ENCODE assay signal across 8 cellular contexts in the genomic region with DNA sequence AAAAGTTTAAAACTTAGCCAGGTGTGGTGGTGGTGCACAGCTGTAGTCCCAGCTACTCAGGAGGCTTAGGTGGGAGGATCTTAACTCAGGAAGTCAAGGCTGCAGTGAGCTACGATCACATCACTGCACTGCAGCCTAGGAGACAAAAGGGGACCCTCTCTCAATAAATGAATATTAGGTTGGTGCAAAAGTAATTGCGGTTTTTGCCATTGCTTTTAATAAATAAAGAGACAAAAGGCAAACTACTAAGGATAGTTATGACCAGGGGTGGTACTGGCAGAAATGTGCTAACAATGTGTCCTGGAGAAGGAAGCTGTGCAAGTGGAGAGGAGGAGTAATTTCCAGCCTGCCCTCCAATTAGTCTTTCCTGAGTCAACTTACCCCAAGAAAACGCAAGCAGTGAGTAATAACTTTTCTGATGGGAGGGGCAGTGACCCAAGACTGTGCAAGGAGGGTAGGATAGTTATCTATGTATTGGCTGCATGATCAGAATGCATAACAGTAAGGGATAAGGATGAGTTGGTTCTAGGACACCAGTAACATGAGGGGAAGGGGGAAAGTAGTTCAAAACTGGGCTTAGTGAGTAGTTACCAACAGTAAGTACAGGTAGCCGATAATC. TPM values are rescaled to one million over a fixed set of nuclear protein-coding genes. Genes with fewer than 3 reads are reported as not detected.
DNase-seq lines count a peak whose midpoint lies in the region; ATAC-seq and TF ChIP-seq lines count a peak whose summit lies in the region.

No MANE protein-coding gene starts in this region.

- no peaks in the 10 kb centered on the region for H3K9me3 ChIP-seq in heart right ventricle
- no peaks in the 10 kb centered on the region for H3K9me3 ChIP-seq in stomach

- CTCF ChIA-PET in activated CD8-positive, alpha-beta memory T cell treated with anti-CD3 and anti-CD28 coated beads, Interleukin-2, amount 10 ng/mL, durations not matched to agents 7 days and 5 days (lab: Charles Lee) = interaction anchor here (1.1 to 1.2 kb wide), 2 partner anchors 37 to 63 kb away, joined by 3 read pairs; partner anchors contain the start of gene SPR
- CTCF ChIA-PET in activated CD8-positive, alpha-beta T cell treated with anti-CD3 and anti-CD28 coated beads for 36 hours (lab: Charles Lee) = interaction anchor here (0.6 to 2.0 kb wide), 3 partner anchors 12 to 101 kb away, joined by 3 to 4 read pairs (median 3); no protein-coding TSS in a partner anchor

- H3K4me3 ChIP-seq in heart right ventricle = peak overlapping the region; percentile 72 to 100 (median 90)
- H3K4me3 ChIP-seq in stomach = peak overlapping the region in 3 of 4 donors; percentile 76 to 82 (median 80)

- H3K27ac ChIP-seq in heart right ventricle = peak overlapping the region in 9 of 10 donors; percentile 5 to 92 (median 86)
- peak overlapping the region in 2 of 5 donors; percentile 3 to 89 for H3K27ac ChIP-seq in stomach

- TF ChIP-seq CTCF in activated CD8-positive, alpha-beta T cell treated with anti-CD3 and anti-CD28 coated beads for 36 hours (IDR thresholded peaks at IDR 0.05) = no peak
- TF ChIP-seq CTCF in heart right ventricle (IDR thresholded peaks at IDR 0.05) (no peak), stomach (IDR thresholded peaks at IDR 0.05) (no peak)

- no peaks in the 10 kb centered on the region for H3K9me3 Mint-ChIP-seq in activated CD8-positive, alpha-beta memory T cell treated with anti-CD3 and anti-CD28 coated beads, Interleukin-2, amount 10 ng/mL, durations not matched to agents 7 days and 5 days (ENCODE audit: low read depth)
- no peaks in the 10 kb centered on the region for H3K9me3 Mint-ChIP-seq in activated CD8-positive, alpha-beta T cell treated with anti-CD3 and anti-CD28 coated beads for 36 hours

- TF ChIP-seq EP300 in stomach (IDR thresholded peaks at IDR 0.05) = no peak

- H3K4me1 Mint-ChIP-seq in activated CD8-positive, alpha-beta memory T cell treated with anti-CD3 and anti-CD28 coated beads, Interleukin-2, amount 10 ng/mL, durations not matched to agents 7 days and 5 days = peaks cover 63% of the 10 kb centered on the region
- H3K4me1 Mint-ChIP-seq in activated CD8-positive, alpha-beta T cell treated with anti-CD3 and anti-CD28 coated beads for 36 hours (ENCODE audit: low read depth) = peaks cover 35% of the 10 kb centered on the region

- WGBS in heart right ventricle, 2 donors = 43 to 52% methylated on average over 4 of the region's 4 CpGs
- 59 to 72% (median 62%) methylated on average over 4 of the region's 4 CpGs for WGBS in stomach, 5 donors

- POLR2A ChIA-PET in activated CD8-positive, alpha-beta T cell treated with anti-CD3 and anti-CD28 coated beads for 36 hours (lab: Charles Lee) = no interaction called here

- H3K4me3 Mint-ChIP-seq in activated CD8-positive, alpha-beta memory T cell treated with anti-CD3 and anti-CD28 coated beads, Interleukin-2, amount 10 ng/mL, durations not matched to agents 7 days and 5 days = peak overlapping the region; percentile 95
- peak overlapping the region; percentile 91 for H3K4me3 Mint-ChIP-seq in activated CD8-positive, alpha-beta T cell treated with anti-CD3 and anti-CD28 coated beads for 36 hours

- H3K4me1 ChIP-seq in heart right ventricle = peaks cover 3 to 58% (median 16%) of the 10 kb centered on the region in 9 donors
- peaks cover 0 to 46% (median 30%) of the 10 kb centered on the region in 4 donors for H3K4me1 ChIP-seq in stomach

- intact Hi-C loops in activated CD8-positive, alpha-beta T cell treated with anti-CD3 and anti-CD28 coated beads for 36 hours (cut with micrococcal nuclease) = no loop called here
- intact Hi-C loops in heart right ventricle (cut with DNase I) (loop anchor here in 5 of 10 donors (1.0 to 5.0 kb wide), 4 partner anchors 37 to 52 kb away; no protein-coding TSS in a partner anchor), stomach (cut with DNase I; ENCODE audit: low total_unique reads) (no loop called here)

- no peak for DNase-seq in activated CD8-positive, alpha-beta memory T cell treated with anti-CD3 and anti-CD28 coated beads, Interleukin-2, amount 10 ng/mL, durations not matched to agents 7 days and 5 days
- DNase-seq in activated CD8-positive, alpha-beta memory T cell treated with anti-CD3 and anti-CD28 coated beads for 24 hours = no peak
- DNase-seq in activated CD8-positive, alpha-beta T cell treated with anti-CD3 and anti-CD28 coated beads for 36 hours = peak; percentile 21
- no peak for DNase-seq in heart right ventricle
- no peak for DNase-seq in stomach
- no peak for DNase-seq in Kasumi-1 (lab: John Stamatoyannopoulos, UW)
- DNase-seq in activated gamma-delta T cell treated with Interleukin-2 at 50 U/mL for 16 hours = no peak

- peaks cover 19% of the 10 kb centered on the region for H3K36me3 Mint-ChIP-seq in activated CD8-positive, alpha-beta memory T cell treated with anti-CD3 and anti-CD28 coated beads, Interleukin-2, amount 10 ng/mL, durations not matched to agents 7 days and 5 days
- peaks cover 5% of the 10 kb centered on the region for H3K36me3 Mint-ChIP-seq in activated CD8-positive, alpha-beta T cell treated with anti-CD3 and anti-CD28 coated beads for 36 hours (ENCODE audit: low read depth)

- no peaks in the 10 kb centered on the region for H3K27me3 Mint-ChIP-seq in activated CD8-positive, alpha-beta memory T cell treated with anti-CD3 and anti-CD28 coated beads, Interleukin-2, amount 10 ng/mL, durations not matched to agents 7 days and 5 days
- H3K27me3 Mint-ChIP-seq in activated CD8-positive, alpha-beta T cell treated with anti-CD3 and anti-CD28 coated beads for 36 hours = peaks cover 1% of the 10 kb centered on the region

- no peak overlapping the region for H3K27ac Mint-ChIP-seq in activated CD8-positive, alpha-beta memory T cell treated with anti-CD3 and anti-CD28 coated beads, Interleukin-2, amount 10 ng/mL, durations not matched to agents 7 days and 5 days
- H3K27ac Mint-ChIP-seq in activated CD8-positive, alpha-beta T cell treated with anti-CD3 and anti-CD28 coated beads for 36 hours = no peak overlapping the region

- no peak for TF ChIP-seq POLR2A in stomach (IDR thresholded peaks at IDR 0.05)

- ATAC-seq in activated CD8-positive, alpha-beta memory T cell treated with anti-CD3 and anti-CD28 coated beads, Interleukin-2, amount 10 ng/mL, durations not matched to agents 7 days and 5 days = peak; percentile 18
- ATAC-seq in activated CD8-positive, alpha-beta T cell treated with anti-CD3 and anti-CD28 coated beads for 36 hours = peak; percentile 22
- ATAC-seq in heart right ventricle (peak in 2 of 8 donors; percentile 1 to 9), GM21825 (IDR thresholded peaks at IDR 0.05; ENCODE audit: unreplicated experiment) (no peak)

- no peaks in the 10 kb centered on the region for H3K27me3 ChIP-seq in heart right ventricle
- H3K27me3 ChIP-seq in stomach = no peaks in the 10 kb centered on the region

- H3K36me3 ChIP-seq in heart right ventricle = no peaks in the 10 kb centered on the region
- no peaks in the 10 kb centered on the region for H3K36me3 ChIP-seq in stomach

RNA-seq across cellular contexts. Expression of gene EXOC6B, which starts 1.5 kb away (rescaled TPM):
- total RNA-seq in activated CD8-positive, alpha-beta memory T cell treated with anti-CD3 and anti-CD28 coated beads, Interleukin-2, amount 10 ng/mL, durations not matched to agents 7 days and 5 days = 10 to 100 TPM; 14.1 to 22.8 TPM
- 1 to 10 TPM; 6.2 to 8.3 TPM for total RNA-seq in activated CD8-positive, alpha-beta T cell treated with anti-CD3 and anti-CD28 coated beads for 36 hours
- 100 to 1,000 TPM in 9 of 10 donors, 10 to 100 TPM in 1; 97.9 to 243 (median 158) TPM for total RNA-seq in heart right ventricle
- 10 to 100 TPM; 16.3 to 20.2 TPM for polyA plus RNA-seq in heart right ventricle
- total RNA-seq in stomach = 10 to 100 TPM; 26.1 to 57.2 (median 35.7) TPM
- 1 to 10 TPM; 3.4 to 5.2 (median 3.9) TPM for polyA plus RNA-seq in stomach
